Comparison of ENCODE assay signal across 8 cellular contexts in genomic region chr1:17439250-17440073, GRCh38. TPM values are rescaled to one million over a fixed set of nuclear protein-coding genes. Genes with fewer than 3 reads are reported as not detected.
DNase-seq lines count a peak whose midpoint lies in the region; ATAC-seq and TF ChIP-seq lines count a peak whose summit lies in the region.

RCC2 (minus strand) TSS chr1:17439677; CDS start chr1:17438514, 1,163 bp downstream.

- peak within 1 kb of the TSS; percentile 97 for H3K4me3 Mint-ChIP-seq in activated naive CD4-positive, alpha-beta T cell treated with anti-CD3 and anti-CD28 coated beads, Interleukin-2, amount 50 U/mL, for 24 hours

- in situ Hi-C loops in Caki2 (cut with HindIII; ENCODE audit: low pct_unique_long_range_greater_than_20kb, low sequenced_read_pairs) (no loop called here), SK-MEL-5 (cut with HindIII; ENCODE audit: low pct_unique_long_range_greater_than_20kb, low sequenced_read_pairs) (no loop called here)

- peak within 1 kb of the TSS; percentile 62 for H3K27ac ChIP-seq in osteoblast (ENCODE audit: low read depth, low read length)
- peak within 1 kb of the TSS; percentile 51 to 70 for H3K27ac ChIP-seq in thoracic aorta

- H3K4me2 ChIP-seq in osteoblast (ENCODE audit: insufficient read depth, low read length), result peak within 1 kb of the TSS; percentile 92

- peaks cover 14% of the 10 kb centered on the region for H4K20me1 ChIP-seq in osteoblast (ENCODE audit: insufficient read depth, low read length)

- H3K27me3 ChIP-seq in osteoblast (ENCODE audit: insufficient read depth, low read length), result no peaks in the 10 kb centered on the region
- H3K27me3 ChIP-seq in thoracic aorta (replicated peaks; ENCODE audit: insufficient read depth), result no peaks in the 10 kb centered on the region

- no peaks in the 10 kb centered on the region for H3K9me3 ChIP-seq in osteoblast (ENCODE audit: low read depth, low read length)
- H3K9me3 ChIP-seq in thoracic aorta, result no peaks in the 10 kb centered on the region

- H3K27me3 Mint-ChIP-seq in activated naive CD4-positive, alpha-beta T cell treated with anti-CD3 and anti-CD28 coated beads, Interleukin-2, amount 50 U/mL, for 24 hours, result no peaks in the 10 kb centered on the region

- peaks cover 38% of the 10 kb centered on the region for H3K79me2 ChIP-seq in osteoblast (ENCODE audit: insufficient read depth, low read length)

- H3K4me1 Mint-ChIP-seq in activated naive CD4-positive, alpha-beta T cell treated with anti-CD3 and anti-CD28 coated beads, Interleukin-2, amount 50 U/mL, for 24 hours, result peaks cover 48% of the 10 kb centered on the region

- ATAC-seq in GM21526 (IDR thresholded peaks at IDR 0.05; ENCODE audit: low FRiP score, unreplicated experiment) (peak; percentile 39), thoracic aorta (ENCODE audit: insufficient number of reproducible peaks, low FRiP score, low read depth) (peak; percentile 41)

- H3K9me3 Mint-ChIP-seq in activated naive CD4-positive, alpha-beta T cell treated with anti-CD3 and anti-CD28 coated beads, Interleukin-2, amount 50 U/mL, for 24 hours, result no peaks in the 10 kb centered on the region

- DNase-seq in Caki2 (ENCODE audit: low read depth) (peak; percentile 73), LoVo (ENCODE audit: low spot score) (peak; percentile 80), SK-MEL-5 (ENCODE audit: low read depth, low spot score) (peak; percentile 81), glomerular visceral epithelial cell (ENCODE audit: extremely low spot score) (peak; percentile 85), osteoblast (ENCODE audit: insufficient read length, low spot score, missing footprints) (peak; percentile 99), thoracic aorta (ENCODE audit: low spot score) (no peak)

- TF ChIP-seq CTCF in osteoblast (IDR thresholded peaks at IDR 0.05; ENCODE audit: extremely low read depth, low read depth, low read length) (no peak), thoracic aorta (IDR thresholded peaks at IDR 0.05) (no peak)

- peaks cover 41% of the 10 kb centered on the region for H3K4me1 ChIP-seq in osteoblast (ENCODE audit: insufficient read depth, low read length)
- peaks cover 7 to 23% of the 10 kb centered on the region in 2 donors for H3K4me1 ChIP-seq in thoracic aorta (ENCODE audit: control insufficient read depth in 1 of 2, low read depth in 2 of 2)

- H3K4me3 ChIP-seq in osteoblast (ENCODE audit: insufficient read depth, low read length) (peak within 1 kb of the TSS; percentile 85), thoracic aorta (peak within 1 kb of the TSS; percentile 90)

- H3K27ac Mint-ChIP-seq in activated naive CD4-positive, alpha-beta T cell treated with anti-CD3 and anti-CD28 coated beads, Interleukin-2, amount 50 U/mL, for 24 hours, result peak within 1 kb of the TSS; percentile 99

- no peaks in the 10 kb centered on the region for H3K36me3 Mint-ChIP-seq in activated naive CD4-positive, alpha-beta T cell treated with anti-CD3 and anti-CD28 coated beads, Interleukin-2, amount 50 U/mL, for 24 hours

- H2AFZ ChIP-seq in osteoblast (ENCODE audit: low read length), result peak within 1 kb of the TSS; percentile 90

- H3K36me3 ChIP-seq in osteoblast (ENCODE audit: insufficient read depth, low read length) (no peaks in the 10 kb centered on the region), thoracic aorta (no peaks in the 10 kb centered on the region)

RNA-seq across cellular contexts. Expression of gene RCC2, which starts in this region (rescaled TPM):
- total RNA-seq in Caki2 (2014; rRNA removed; shearing (Covaris generic); ENCODE audit: low replicate concordance), result 141 and 145 TPM in 2 replicates
- total RNA-seq in SK-MEL-5 (2014; rRNA removed; shearing (Covaris generic)), result 46.3 and 49.0 TPM in 2 replicates
- polyA plus RNA-seq in SK-MEL-5 (2015; cell fraction: cytosol; rRNA removed), result 98.4 and 127 TPM in 2 replicates
- 123 and 131 TPM in 2 replicates for polyA plus RNA-seq in SK-MEL-5 (2015; cell fraction: nucleus; rRNA removed)
- total RNA-seq in osteoblast (61.9 and 71.3 TPM in 2 replicates), thoracic aorta (10 to 100 TPM; 18.4 to 27.7 TPM)
